In genomic region chr11:36508743-36509142, GRCh38 we compare ENCODE assay signal across 8 cellular contexts. TPM values are rescaled to one million over a fixed set of nuclear protein-coding genes. Genes with fewer than 3 reads are reported as not detected.
A peak's percentile ranks its signal among the peaks of the same experiment; 100 is the strongest.
DNase-seq lines count a peak whose midpoint lies in the region; ATAC-seq, FAIRE-seq and TF ChIP-seq lines count a peak whose summit lies in the region.

No MANE protein-coding gene starts in this region.

- H3K4me3 ChIP-seq in Panc1 (ENCODE audit: low read depth in 2 of 2, low read length in 2 of 2) (peak overlapping the region; percentile 96 to 97), epithelial cell of esophagus (ENCODE audit: low read length) (peak overlapping the region; percentile 98)

- peak overlapping the region; percentile 86 for H3K27ac ChIP-seq in Panc1 (ENCODE audit: low read length)

- peaks cover 7% of the 10 kb centered on the region for H3K4me1 ChIP-seq in Panc1 (ENCODE audit: control insufficient read depth, insufficient read depth, low read length)

- in situ Hi-C loops in Panc1 (cut with HindIII; ENCODE audit: low pct_unique_long_range_greater_than_20kb, low sequenced_read_pairs): no loop called here

- H3K4me3 Mint-ChIP-seq in Calu3 (ENCODE audit: low read depth, unreplicated experiment) (peak overlapping the region; percentile 93), osteocyte (ENCODE audit: unreplicated experiment) (peak overlapping the region; percentile 97)

- no peak for ATAC-seq in Panc1
- no peak for ATAC-seq in HG03159 (IDR thresholded peaks at IDR 0.05; ENCODE audit: unreplicated experiment)

- H3K36me3 Mint-ChIP-seq in Calu3 (ENCODE audit: insufficient read depth, unreplicated experiment) (peaks cover 27% of the 10 kb centered on the region), osteocyte (ENCODE audit: unreplicated experiment) (peaks cover 6% of the 10 kb centered on the region)

- CTCF ChIA-PET in Calu3 (lab: Charles Lee): interaction anchor here (1.1 to 2.0 kb wide), 2 partner anchors 32 to 238 kb away, joined by 6 to 7 read pairs; no protein-coding TSS in a partner anchor
- CTCF ChIA-PET in Panc1 (lab: Charles Lee): no interaction called here

- peaks cover 3% of the 10 kb centered on the region for H3K9me3 Mint-ChIP-seq in Calu3 (ENCODE audit: low read depth, unreplicated experiment)
- no peaks in the 10 kb centered on the region for H3K9me3 Mint-ChIP-seq in osteocyte (ENCODE audit: unreplicated experiment)

- peaks cover 9% of the 10 kb centered on the region for H3K27me3 Mint-ChIP-seq in Calu3 (ENCODE audit: unreplicated experiment)
- no peaks in the 10 kb centered on the region for H3K27me3 Mint-ChIP-seq in osteocyte (ENCODE audit: unreplicated experiment)

- intact Hi-C loops in Calu3 (cut with micrococcal nuclease; ENCODE audit: unreplicated experiment) (no loop called here), Panc1 (cut with micrococcal nuclease; ENCODE audit: unreplicated experiment) (no loop called here)

- no peaks in the 10 kb centered on the region for H3K9me3 ChIP-seq in Panc1 (ENCODE audit: control insufficient read depth, insufficient read depth, low read depth, low read length)

- peak overlapping the region; percentile 74 for H3K27ac Mint-ChIP-seq in Calu3 (ENCODE audit: unreplicated experiment)
- H3K27ac Mint-ChIP-seq in osteocyte (ENCODE audit: unreplicated experiment): peak overlapping the region; percentile 90

- TSS peak; percentile 57 for BruUV-seq in Calu3 (replicated peaks; lab: Mats Ljungman, UMichigan)
- TSS peak; percentile 82 for BruUV-seq in Panc1 (replicated peaks; lab: Mats Ljungman, UMichigan)

- TF ChIP-seq CTCF in Calu3 (IDR thresholded peaks at IDR 0.05; ENCODE audit: unreplicated experiment) (no peak), Panc1 (IDR thresholded peaks at IDR 0.05) (no peak), epithelial cell of esophagus (IDR thresholded peaks at IDR 0.05; ENCODE audit: insufficient read depth, low read depth, low read length, missing control alignments) (no peak), osteocyte (IDR thresholded peaks at IDR 0.05) (no peak), D721Med (IDR thresholded peaks at IDR 0.05; ENCODE audit: insufficient read depth, missing control alignments) (no peak)

- DNase-seq in Calu3 (no peak), Panc1 (ENCODE audit: low read depth, low spot score) (no peak), epithelial cell of esophagus (ENCODE audit: low read depth) (no peak), osteocyte (ENCODE audit: extremely low spot score, unreplicated experiment) (no peak), D721Med (ENCODE audit: insufficient read length, low spot score) (no peak), NCI-H510A treated with DMSO at 0.1 percent for 48 hours (lab: John Stamatoyannopoulos, UW) (no peak), anterior cingulate cortex (lab: John Stamatoyannopoulos, UW) (no peak)

- peaks cover 3% of the 10 kb centered on the region; the same call in 1 of the 2 replicates for H3K36me3 ChIP-seq in Panc1 (ENCODE audit: control insufficient read depth, insufficient read depth, low read length)

- H3K4me1 Mint-ChIP-seq in Calu3 (ENCODE audit: low read depth, unreplicated experiment) (peaks cover 16% of the 10 kb centered on the region), osteocyte (ENCODE audit: unreplicated experiment) (peaks cover 31% of the 10 kb centered on the region)

- POLR2A ChIA-PET in Panc1 (lab: Charles Lee): no interaction called here

- no peak for FAIRE-seq in D721Med (lab: Jason Lieb, UNC)

- H3K27me3 ChIP-seq in Panc1 (ENCODE audit: control insufficient read depth, insufficient read depth, low read length): no peaks in the 10 kb centered on the region

RNA-seq across cellular contexts. Expression of gene TRAF6, which starts 1.3 kb away (rescaled TPM):
- total RNA-seq in Calu3 (2022): 13.5 and 14.8 TPM in 2 replicates
- total RNA-seq in Panc1 (2021; ENCODE audit: unreplicated experiment): 10.9 TPM
- 5.2 TPM for polyA plus RNA-seq in Panc1 (2012; ENCODE audit: insufficient read length)
- total RNA-seq in osteocyte: 13.9 and 15.0 TPM in 2 replicates

RNA-seq across cellular contexts. Expression of gene RAG1, which starts 59.1 kb away (rescaled TPM):
- 0.56 and 0.90 TPM in 2 replicates for total RNA-seq in Calu3 (2022)
- total RNA-seq in Panc1 (2021; ENCODE audit: unreplicated experiment): 0.44 TPM
- polyA plus RNA-seq in Panc1 (2012; ENCODE audit: insufficient read length): 0.33 TPM
- 0.46 and 0.55 TPM in 2 replicates for total RNA-seq in osteocyte
